Comparison of ENCODE assay signal across 15 cellular contexts in genomic region chr10:102581401-102581800, GRCh38.
"Had no signal": no experiment of that assay in that cellular context is flagged by ENCODE, and none has a peak within 500 bp of the region (broad histone marks: within the 10 kb centered on the region; RNA-seq: fewer than 3 reads in every experiment).

No MANE protein-coding gene starts in this region.

- H3K27me3 ChIP-seq: esophagus squamous epithelium, left lung, sigmoid colon, spleen, thyroid gland had no signal

- H3K4me3 ChIP-seq: esophagus squamous epithelium, left lung, sigmoid colon, spleen, thyroid gland had no signal

- H3K4me1 Mint-ChIP-seq: activated B cell treated with CpG ODN at 0.5 μM for 24 hours had no signal

- H3K9me3 Mint-ChIP-seq: activated B cell treated with CpG ODN at 0.5 μM for 24 hours; activated T-helper 1 cell treated with anti-CD3 and anti-CD28 coated beads, Interleukin-12 subunit alpha, Interleukin-12 subunit beta, Interleukin-2, Interleukin-4 antibody, amounts not matched to agents 30 ng/mL and 10 ng/mL and 1 ng/mL, durations not matched to agents 14 hours and 24 hours and 36 hours; neural crest cell; T-helper 1 cell treated with Interleukin-12 subunit alpha and Interleukin-12 subunit beta and Interleukin-4 antibody, amounts not matched to agents 30 μg/mL and 1 μg/mL, for 36 hours had no signal

- ATAC-seq: left lung had no signal

- H3K9me3 ChIP-seq: esophagus squamous epithelium, left lung, sigmoid colon, spleen, thyroid gland had no signal

- H3K4me3 Mint-ChIP-seq: activated B cell treated with CpG ODN at 0.5 μM for 24 hours; activated T-helper 1 cell treated with anti-CD3 and anti-CD28 coated beads, Interleukin-12 subunit alpha, Interleukin-12 subunit beta, Interleukin-2, Interleukin-4 antibody, amounts not matched to agents 30 ng/mL and 10 ng/mL and 1 ng/mL, durations not matched to agents 14 hours and 24 hours and 36 hours; T-helper 1 cell treated with Interleukin-12 subunit alpha and Interleukin-12 subunit beta and Interleukin-4 antibody, amounts not matched to agents 30 μg/mL and 1 μg/mL, for 36 hours had no signal

- DNase-seq: activated B cell treated with CpG ODN at 0.5 μM for 24 hours; activated CD4-positive, alpha-beta T cell treated with anti-CD3 and anti-CD28 coated beads for 48 hours; activated CD8-positive, alpha-beta memory T cell treated with anti-CD3 and anti-CD28 coated beads, Interleukin-2, amount 50 U/mL, for 48 hours; aorta; esophagus squamous epithelium; hypothalamus; kidney; left lung; mesendoderm; sigmoid colon; spleen; thyroid gland had no signal

- H3K36me3 ChIP-seq: esophagus squamous epithelium, left lung, sigmoid colon, spleen, thyroid gland had no signal

- H3K27me3 Mint-ChIP-seq: activated B cell treated with CpG ODN at 0.5 μM for 24 hours had no signal

- H3K27ac Mint-ChIP-seq: activated B cell treated with CpG ODN at 0.5 μM for 24 hours; activated T-helper 1 cell treated with anti-CD3 and anti-CD28 coated beads, Interleukin-12 subunit alpha, Interleukin-12 subunit beta, Interleukin-2, Interleukin-4 antibody, amounts not matched to agents 30 ng/mL and 10 ng/mL and 1 ng/mL, durations not matched to agents 14 hours and 24 hours and 36 hours; T-helper 1 cell treated with Interleukin-12 subunit alpha and Interleukin-12 subunit beta and Interleukin-4 antibody, amounts not matched to agents 30 μg/mL and 1 μg/mL, for 36 hours had no signal

- H3K27ac ChIP-seq: thyroid gland had no signal
